In genomic region chr10:48659790-48660189, GRCh38 we compare ENCODE assay signal across 12 cellular contexts. TPM values are rescaled to one million over a fixed set of nuclear protein-coding genes. Genes with fewer than 3 reads are reported as not detected.
DNase-seq lines count a peak whose midpoint lies in the region; ATAC-seq, FAIRE-seq and TF ChIP-seq lines count a peak whose summit lies in the region.
"Had no signal": no experiment of that assay in that cellular context is flagged by ENCODE, and none has a peak within 500 bp of the region (broad histone marks: within the 10 kb centered on the region; RNA-seq: fewer than 3 reads in every experiment).

No MANE protein-coding gene starts in this region.

- H3K4me1 Mint-ChIP-seq in CD8-positive, alpha-beta T cell (ENCODE audit: low read depth) = peaks cover 6% of the 10 kb centered on the region

- H3K4ac ChIP-seq in trophoblast cell (ENCODE audit: low read depth, low read length) = no peak overlapping the region

- H4K8ac ChIP-seq in trophoblast cell (ENCODE audit: low read depth, low read length) = no peak overlapping the region

- H3K27ac ChIP-seq in PC-9 (no peak overlapping the region), trophoblast cell (ENCODE audit: low read depth, low read length) (no peak overlapping the region)
- no peak overlapping the region for H3K27ac ChIP-seq in CD8-positive, alpha-beta T cell (ENCODE audit: low read depth, low read length)

- H3K9me2 ChIP-seq in PC-9 (ENCODE audit: insufficient read depth) = no peaks in the 10 kb centered on the region

- H3K27me3 Mint-ChIP-seq in CD8-positive, alpha-beta T cell (ENCODE audit: low read depth) = peaks cover 19% of the 10 kb centered on the region
- H3K27me3 Mint-ChIP-seq: IgD-negative memory B cell had no signal

- H3K4me2 ChIP-seq in PC-9 (no peak overlapping the region), trophoblast cell (ENCODE audit: low read length) (no peak overlapping the region)

- H3K4me1 ChIP-seq in PC-9 (replicated peaks; ENCODE audit: insufficient read depth) (peaks cover 10% of the 10 kb centered on the region; the same call in 1 of the 2 replicates), trophoblast cell (ENCODE audit: control insufficient read depth in 1 of 2, insufficient read depth in 2 of 2, low read length in 2 of 2) (peaks cover 0 to 7% of the 10 kb centered on the region in 2 experiments)
- peaks cover 12% of the 10 kb centered on the region for H3K4me1 ChIP-seq in CD8-positive, alpha-beta T cell (ENCODE audit: insufficient read depth, low read length)

- no peak overlapping the region for H3K4me3 ChIP-seq in BJ (ENCODE audit: low read depth, low read length)
- H3K4me3 ChIP-seq in PC-9 = no peak overlapping the region
- no peak overlapping the region for H3K4me3 ChIP-seq in fibroblast of the aortic adventitia (ENCODE audit: low read depth, low read length)
- no peak overlapping the region for H3K4me3 ChIP-seq in trophoblast cell (ENCODE audit: low read depth, low read length)
- H3K4me3 ChIP-seq in CD8-positive, alpha-beta T cell (ENCODE audit: low read depth, low read length) = no peak overlapping the region

- no peak overlapping the region for H2AK5ac ChIP-seq in trophoblast cell (ENCODE audit: low read length)

- H3K36me3 Mint-ChIP-seq in CD8-positive, alpha-beta T cell = no peaks in the 10 kb centered on the region

- no CpG with 5 or more reads among the region's 2 CpGs for WGBS in trophoblast cell (ENCODE audit: extremely low coverage, insufficient coverage, insufficient read length)

- no peak overlapping the region for H4K12ac ChIP-seq in trophoblast cell (ENCODE audit: low read depth, low read length)

- BruUV-seq in PC-9 (replicated peaks; lab: Mats Ljungman, UMichigan) = no TSS peak

- H3K79me2 ChIP-seq in PC-9 (ENCODE audit: low read depth) (no peaks in the 10 kb centered on the region), trophoblast cell (ENCODE audit: control insufficient read depth, insufficient read depth, low read length, poor library complexity) (no peaks in the 10 kb centered on the region)

- no peak overlapping the region for H3K18ac ChIP-seq in trophoblast cell (ENCODE audit: low read length)

- no peak overlapping the region for H3K4me3 Mint-ChIP-seq in CD8-positive, alpha-beta T cell
- H3K4me3 Mint-ChIP-seq: naive thymus-derived CD8-positive, alpha-beta T cell had no signal

- TF ChIP-seq CTCF in BJ (IDR thresholded peaks at IDR 0.05; ENCODE audit: insufficient read depth, low read depth, low read length) (peak; percentile 18; the same call in 1 of the 2 replicates), PC-9 (conservative IDR thresholded peaks at IDR 0.05) (peak; percentile 63), fibroblast of the aortic adventitia (IDR thresholded peaks at IDR 0.05; ENCODE audit: insufficient read depth, low read length) (peak; percentile 39)
- no peak for TF ChIP-seq CTCF in CD8-positive, alpha-beta T cell (IDR thresholded peaks at IDR 0.05)

- H3K27me3 ChIP-seq in BJ (ENCODE audit: control insufficient read depth, insufficient read depth, low read length) = peaks cover 6% of the 10 kb centered on the region
- H3K27me3 ChIP-seq in PC-9 (ENCODE audit: insufficient read depth, low read depth) = peaks cover 5% of the 10 kb centered on the region; the same call in 1 of the 2 replicates
- H3K27me3 ChIP-seq in trophoblast cell (ENCODE audit: insufficient read depth, low read length) = no peaks in the 10 kb centered on the region
- no peaks in the 10 kb centered on the region for H3K27me3 ChIP-seq in CD8-positive, alpha-beta T cell (ENCODE audit: insufficient read depth, low read length)

- no peaks in the 10 kb centered on the region for H3K36me3 ChIP-seq in BJ (ENCODE audit: control insufficient read depth, insufficient read depth, low read length)
- no peaks in the 10 kb centered on the region for H3K36me3 ChIP-seq in PC-9 (ENCODE audit: low read depth)
- H3K36me3 ChIP-seq in trophoblast cell (ENCODE audit: control insufficient read depth in 1 of 2, insufficient read depth in 2 of 2, low read length in 2 of 2) = no peaks in the 10 kb centered on the region
- no peaks in the 10 kb centered on the region for H3K36me3 ChIP-seq in CD8-positive, alpha-beta T cell (ENCODE audit: insufficient read depth, low read length)

- no peak overlapping the region for H4K91ac ChIP-seq in trophoblast cell (ENCODE audit: low read depth, low read length)

- ATAC-seq in GM19395 (IDR thresholded peaks at IDR 0.05; ENCODE audit: unreplicated experiment) = no peak
- no peak for ATAC-seq in HG02678 (IDR thresholded peaks at IDR 0.05; ENCODE audit: unreplicated experiment)
- no peak for ATAC-seq in CD8-positive, alpha-beta T cell
- ATAC-seq: naive thymus-derived CD8-positive, alpha-beta T cell had no signal

- H3K79me1 ChIP-seq in trophoblast cell (ENCODE audit: low read length) = no peaks in the 10 kb centered on the region

- no peak overlapping the region for H3K23ac ChIP-seq in trophoblast cell (ENCODE audit: low read length)

- no peak for DNase-seq in BJ (ENCODE audit: low read depth)
- DNase-seq in GM19239 (ENCODE audit: insufficient read length, low spot score) = no peak
- DNase-seq in PC-9 = no peak
- peak; percentile 17 for DNase-seq in fibroblast of the aortic adventitia (ENCODE audit: low read depth)
- no peak for DNase-seq in trophoblast cell
- DNase-seq in CD8-positive, alpha-beta T cell = no peak
- DNase-seq: activated naive CD4-positive, alpha-beta T cell treated with anti-CD3 and anti-CD28 coated beads, Interleukin-2, amount 50 U/mL, for 16 hours; naive thymus-derived CD8-positive, alpha-beta T cell had no signal

- FAIRE-seq in GM19239 (lab: Jason Lieb, UNC) = peak; percentile 53

- intact Hi-C loops in PC-9 (cut with micrococcal nuclease; ENCODE audit: unreplicated experiment) = loop anchor here (2.0 to 5.0 kb wide), 4 partner anchors 442 to 933 kb away; no protein-coding TSS in a partner anchor
- intact Hi-C loops in CD8-positive, alpha-beta T cell (cut with DNase I, micrococcal nuclease) = loop anchor here (2.0 to 10.0 kb wide), 3 partner anchors 352 to 859 kb away; partner anchors contain the start of gene MAPK8 (in 1 of the 2)

- no peak overlapping the region for H3K9ac ChIP-seq in trophoblast cell (ENCODE audit: low read length)

- no peak overlapping the region for H2BK120ac ChIP-seq in trophoblast cell (ENCODE audit: insufficient read depth, low read length, poor library complexity)

- CTCF ChIA-PET in BJ (lab: Yijun Ruan, JAX) (interaction anchor here (14.6 kb wide), 1 partner anchor 115 kb away, joined by 739 read pairs; no protein-coding TSS in a partner anchor), PC-9 (lab: Charles Lee) (no interaction called here)
- CTCF ChIA-PET in CD8-positive, alpha-beta T cell (lab: Charles Lee) = no interaction called here

- no peak overlapping the region for H2BK12ac ChIP-seq in trophoblast cell (ENCODE audit: low read length)

- H3K9me3 ChIP-seq in PC-9 (ENCODE audit: insufficient read depth, low read depth) (no peaks in the 10 kb centered on the region), trophoblast cell (ENCODE audit: insufficient read depth, low read depth, low read length) (peaks cover 7% of the 10 kb centered on the region)
- H3K9me3 ChIP-seq in CD8-positive, alpha-beta T cell (ENCODE audit: low read length) = no peaks in the 10 kb centered on the region

- no peak overlapping the region for H3K27ac Mint-ChIP-seq in CD8-positive, alpha-beta T cell
- H3K27ac Mint-ChIP-seq: naive thymus-derived CD8-positive, alpha-beta T cell had no signal

- H4K20me1 ChIP-seq in PC-9 (ENCODE audit: insufficient read depth) = no peaks in the 10 kb centered on the region

- H3F3A ChIP-seq in PC-9 (ENCODE audit: insufficient read depth, low read depth) = no peaks in the 10 kb centered on the region

- H2AFZ ChIP-seq in PC-9 (no peak overlapping the region), trophoblast cell (ENCODE audit: insufficient read depth, low read length, poor library complexity) (no peak overlapping the region)

- H2BK5ac ChIP-seq in trophoblast cell (ENCODE audit: low read depth, low read length, poor library complexity) = no peak overlapping the region

- peaks cover under 1% of the 10 kb centered on the region for H3K9me3 Mint-ChIP-seq in CD8-positive, alpha-beta T cell
- H3K9me3 Mint-ChIP-seq: IgD-negative memory B cell had no signal

- H3K14ac ChIP-seq in trophoblast cell (ENCODE audit: low read length) = no peak overlapping the region

- POLR2A ChIA-PET in BJ (lab: Charles Lee) = no interaction called here
- POLR2A ChIA-PET in PC-9 (lab: Charles Lee; ENCODE audit: unreplicated experiment) = no interaction called here
- POLR2A ChIA-PET in CD8-positive, alpha-beta T cell (lab: Charles Lee) = no interaction called here

RNA-seq across cellular contexts. Expression of gene WDFY4, which starts 24.9 kb away (rescaled TPM):
- not detected in 2 replicates for polyA plus RNA-seq in BJ (2011; rRNA removed)
- polyA minus RNA-seq in BJ (2011; rRNA and poly(A)+ RNA removed) = not detected in 2 replicates
- total RNA-seq in PC-9 (2021) (not detected in 2 replicates), fibroblast of the aortic adventitia (ENCODE audit: low replicate concordance) (under 0.01 TPM in 1 of 2 replicates, not detected in the other)
- 0.01 and 0.04 TPM in 2 replicates for polyA plus RNA-seq in trophoblast cell (2013)
- 1 to 10 TPM; 1.9 to 2.0 TPM for total RNA-seq in CD8-positive, alpha-beta T cell

RNA-seq across cellular contexts. Expression of gene ARHGAP22, which starts 54.9 kb away (rescaled TPM):
- 6.4 and 7.2 TPM in 2 replicates for polyA plus RNA-seq in BJ (2011; rRNA removed)
- 7.2 and 8.0 TPM in 2 replicates for polyA minus RNA-seq in BJ (2011; rRNA and poly(A)+ RNA removed)
- total RNA-seq in PC-9 (2021) (3.2 and 4.0 TPM in 2 replicates), fibroblast of the aortic adventitia (ENCODE audit: low replicate concordance) (22.3 and 60.2 TPM in 2 replicates)
- 0.18 and 0.36 TPM in 2 replicates for polyA plus RNA-seq in trophoblast cell (2013)
- not detected for total RNA-seq in CD8-positive, alpha-beta T cell
- total RNA-seq: T-helper 1 cell treated with Interleukin-12 subunit alpha and Interleukin-12 subunit beta and Interleukin-4 antibody, amounts not matched to agents 30 ng/mL and 1 ng/mL, for 36 hours had no signal
- polyA plus RNA-seq: naive thymus-derived CD8-positive, alpha-beta T cell had no signal
